ENCODE assay signal across 16 cellular contexts in genomic region chr17:75343007-75343406, GRCh38. TPM values are rescaled to one million over a fixed set of nuclear protein-coding genes. Genes with fewer than 3 reads are reported as not detected.
DNase-seq lines count a peak whose midpoint lies in the region; ATAC-seq and TF ChIP-seq lines count a peak whose summit lies in the region.
"Had no signal": no experiment of that assay in that cellular context is flagged by ENCODE, and none has a peak within 500 bp of the region (broad histone marks: within the 10 kb centered on the region; RNA-seq: fewer than 3 reads in every experiment).

No MANE protein-coding gene starts in this region.

- H3K4me3 Mint-ChIP-seq in central memory CD8-positive, alpha-beta T cell, result peak overlapping the region; percentile 73

- no peak for TF ChIP-seq POLR2A in gastrocnemius medialis (IDR thresholded peaks at IDR 0.05)

- intact Hi-C loops in left ventricle myocardium superior (cut with micrococcal nuclease), result no loop called here
- intact Hi-C loops in Right ventricle myocardium superior (cut with DNase I), result no loop called here
- intact Hi-C loops in gastrocnemius medialis (cut with DNase I; ENCODE audit: low total_unique reads), result no loop called here

- H3K36me3 Mint-ChIP-seq in central memory CD8-positive, alpha-beta T cell (ENCODE audit: insufficient read depth), result peaks cover 13% of the 10 kb centered on the region

- no peaks in the 10 kb centered on the region for H3K27me3 Mint-ChIP-seq in central memory CD8-positive, alpha-beta T cell

- H3K36me3 ChIP-seq in thymus (ENCODE audit: control insufficient read depth, insufficient read depth) (no peaks in the 10 kb centered on the region), gastrocnemius medialis (no peaks in the 10 kb centered on the region)
- H3K36me3 ChIP-seq: SJCRH30 had no signal

- peaks cover 78% of the 10 kb centered on the region for H3K4me1 ChIP-seq in thymus (ENCODE audit: control insufficient read depth, insufficient read depth, low read length)
- peaks cover 42 to 48% of the 10 kb centered on the region in 2 donors for H3K4me1 ChIP-seq in gastrocnemius medialis

- H3K27me3 ChIP-seq in thymus (ENCODE audit: control insufficient read depth, insufficient read depth), result no peaks in the 10 kb centered on the region
- H3K27me3 ChIP-seq in gastrocnemius medialis, result no peaks in the 10 kb centered on the region
- H3K27me3 ChIP-seq: SJCRH30 had no signal

- H3K4me1 Mint-ChIP-seq in central memory CD8-positive, alpha-beta T cell, result peaks cover 80% of the 10 kb centered on the region

- H3K9me3 ChIP-seq in thymus (ENCODE audit: control insufficient read depth), result no peaks in the 10 kb centered on the region
- no peaks in the 10 kb centered on the region for H3K9me3 ChIP-seq in gastrocnemius medialis
- H3K9me3 ChIP-seq: SJCRH30 had no signal

- H3K9me3 Mint-ChIP-seq in central memory CD8-positive, alpha-beta T cell, result no peaks in the 10 kb centered on the region

- H3K27ac ChIP-seq in thymus (ENCODE audit: low read depth) (peak overlapping the region; percentile 70), gastrocnemius medialis (no peak overlapping the region)
- H3K27ac ChIP-seq: SJCRH30, VCaP had no signal

- no peak overlapping the region for H3K4me3 ChIP-seq in thymus (ENCODE audit: low read length)
- no peak overlapping the region for H3K4me3 ChIP-seq in gastrocnemius medialis
- H3K4me3 ChIP-seq: SJCRH30 had no signal

- TF ChIP-seq CTCF in gastrocnemius medialis (IDR thresholded peaks at IDR 0.05 in 4 of 5, conservative IDR thresholded peaks at IDR 0.05 in 1 of 5) (no peak), GM10266 (IDR thresholded peaks at IDR 0.05; ENCODE audit: control insufficient read depth, insufficient read depth, low read depth, missing control alignments) (no peak)

- WGBS in thymus, result 80% methylated on average over 3 of the region's 3 CpGs

- in situ Hi-C loops in gastrocnemius medialis (cut with MboI; ENCODE audit: low sequenced_read_pairs in 4 of 4), result no loop called here

- peak; percentile 31 for ATAC-seq in left ventricle myocardium superior
- ATAC-seq in Right ventricle myocardium superior (ENCODE audit: poor library complexity), result no peak
- ATAC-seq in central memory CD8-positive, alpha-beta T cell (replicated peaks; ENCODE audit: extremely low read depth, poor library complexity, severe bottlenecking), result no peak
- no peak for ATAC-seq in gastrocnemius medialis
- ATAC-seq: left lobe of liver had no signal

- H3K27ac Mint-ChIP-seq in central memory CD8-positive, alpha-beta T cell (ENCODE audit: low read depth), result peak overlapping the region; percentile 93

- DNase-seq in left ventricle myocardium superior (no peak), Right ventricle myocardium superior (no peak), NCI-H524 treated with DMSO at 0.1 percent for 48 hours (lab: John Stamatoyannopoulos, UW) (peak; percentile 47), gastrocnemius medialis (no peak), GM10266 (ENCODE audit: extremely low spot score) (no peak)
- no peak for DNase-seq in central memory CD8-positive, alpha-beta T cell (ENCODE audit: low spot score in 2 of 2)
- DNase-seq in stimulated activated CD4-positive, alpha-beta T cell treated with anti-CD3 and anti-CD28 coated beads, Interleukin-4, amount 100 ng/mL, for 24 hours, result no peak
- DNase-seq: activated CD8-positive, alpha-beta memory T cell treated with anti-CD3 and anti-CD28 coated beads, Interleukin-2, amount 50 U/mL, for 4 hours; DMS79 treated with DMSO at 0.1 percent for 48 hours; NCI-H1417 treated with DMSO at 0.1 percent for 48 hours; NCI-H345; SJCRH30; substantia nigra had no signal

RNA-seq across cellular contexts. Expression of gene SLC25A19, which starts 53.8 kb away (rescaled TPM):
- 23.0 TPM for total RNA-seq in left ventricle myocardium superior
- total RNA-seq in Right ventricle myocardium superior, result 12.5 TPM
- polyA plus RNA-seq in thymus, result 18.3 TPM
- total RNA-seq in gastrocnemius medialis, result 10 to 100 TPM in 3 of 4 donors, 1 to 10 TPM in 1; 6.1 to 18.7 (median 14.4) TPM
